ENCODE assay signal across 9 cellular contexts in the genomic region with DNA sequence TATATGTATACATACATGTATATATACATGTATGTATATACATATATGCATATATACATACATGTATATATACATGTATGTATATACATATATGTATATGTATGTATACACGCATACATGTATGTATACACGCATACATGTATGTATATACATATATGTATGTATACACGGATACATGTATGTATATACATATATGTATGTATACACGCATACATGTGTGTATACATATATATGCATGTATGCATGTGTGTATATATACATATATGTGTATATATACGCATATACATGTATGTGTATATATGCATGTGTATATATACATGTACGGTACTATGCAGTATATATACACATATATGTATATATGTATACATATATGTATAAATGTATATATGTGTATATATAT. TPM values are rescaled to one million over a fixed set of nuclear protein-coding genes. Genes with fewer than 3 reads are reported as not detected.
"Had no signal": no experiment of that assay in that cellular context is flagged by ENCODE, and none has a peak within 500 bp of the region (broad histone marks: within the 10 kb centered on the region; RNA-seq: fewer than 3 reads in every experiment).

No MANE protein-coding gene starts in this region.

- H3K27ac Mint-ChIP-seq: GM23338, H9 had no signal

- FAIRE-seq: H1, H54, HTR-8/SVneo had no signal

- H3K4me3 Mint-ChIP-seq: GM23338, H9 had no signal

- DNase-seq: H9, HCEC 1CT, IMR-90, KBM-7 had no signal

RNA-seq across cellular contexts. Expression of a gene that starts 2.6 kb away (rescaled TPM):
- total RNA-seq: HT-29, IMR-90 had no signal

RNA-seq across cellular contexts. Expression of a gene that starts 29.3 kb away (rescaled TPM):
- total RNA-seq: GM23338, H1, H9, HT-29, IMR-90 had no signal

RNA-seq across cellular contexts. Expression of a gene that starts 44.0 kb away (rescaled TPM):
- total RNA-seq: HT-29, IMR-90 had no signal

RNA-seq across cellular contexts. Expression of a gene that starts 53.1 kb away (rescaled TPM):
- total RNA-seq: GM23338, H1, H9, HT-29, IMR-90 had no signal
